In the genomic region with DNA sequence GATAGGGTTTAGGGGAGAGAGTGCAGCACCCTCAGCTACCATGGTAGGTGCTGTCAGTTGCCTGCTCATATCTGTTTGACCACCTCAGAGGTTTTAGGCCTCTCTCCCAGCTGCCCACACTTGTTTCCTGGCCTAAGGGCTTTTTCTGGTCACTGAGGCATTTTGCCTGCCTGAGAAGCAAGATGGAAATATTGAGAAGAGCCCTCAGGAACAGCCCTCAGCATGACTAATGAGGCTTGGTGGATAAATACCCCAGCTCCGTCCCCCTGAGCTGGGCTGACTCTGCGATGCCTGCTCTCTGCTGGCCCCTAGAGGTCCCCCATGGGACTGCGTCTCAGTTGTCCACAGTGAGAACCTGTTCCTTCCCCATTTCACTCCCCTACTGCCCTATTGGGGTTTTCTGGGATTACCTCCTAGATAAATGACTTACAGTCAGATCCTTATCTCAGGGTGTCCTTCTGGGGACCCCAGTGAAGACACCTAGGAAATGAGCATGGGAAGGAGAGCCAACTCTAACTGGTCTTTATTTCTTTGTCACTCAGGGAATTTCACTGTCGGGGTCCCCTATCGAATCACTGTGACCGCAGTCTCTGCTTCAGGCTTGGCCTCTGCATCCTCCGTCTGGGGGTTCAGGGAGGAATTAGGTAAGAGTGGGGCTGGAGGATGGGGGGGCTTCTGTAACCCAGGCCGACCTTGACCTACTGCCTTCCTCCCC, we compare ENCODE assay signal across 8 cellular contexts. TPM values are rescaled to one million over a fixed set of nuclear protein-coding genes. Genes with fewer than 3 reads are reported as not detected.
A peak's percentile ranks its signal among the peaks of the same experiment; 100 is the strongest.
DNase-seq lines count a peak whose midpoint lies in the region; ATAC-seq lines count a peak whose summit lies in the region.

No MANE protein-coding gene starts in this region.

- H3K4me3 Mint-ChIP-seq in activated naive CD8-positive, alpha-beta T cell treated with anti-CD3 and anti-CD28 coated beads, Interleukin-2, amount 50 U/mL, for 24 hours, result no peak overlapping the region
- H3K4me3 Mint-ChIP-seq in immature natural killer cell, result no peak overlapping the region

- H3K9me3 Mint-ChIP-seq in activated naive CD8-positive, alpha-beta T cell treated with anti-CD3 and anti-CD28 coated beads, Interleukin-2, amount 50 U/mL, for 24 hours, result no peaks in the 10 kb centered on the region
- H3K9me3 Mint-ChIP-seq in immature natural killer cell, result no peaks in the 10 kb centered on the region

- no peak overlapping the region for H3K4me3 ChIP-seq in H7 (ENCODE audit: insufficient read depth, low read depth, low read length)

- no peak overlapping the region for H3K27ac Mint-ChIP-seq in activated naive CD8-positive, alpha-beta T cell treated with anti-CD3 and anti-CD28 coated beads, Interleukin-2, amount 50 U/mL, for 24 hours
- peak overlapping the region in 5 of 6 donors; percentile 46 to 81 (median 64) for H3K27ac Mint-ChIP-seq in immature natural killer cell

- H3K36me3 Mint-ChIP-seq in activated naive CD8-positive, alpha-beta T cell treated with anti-CD3 and anti-CD28 coated beads, Interleukin-2, amount 50 U/mL, for 24 hours (ENCODE audit: low read depth), result peaks cover 48% of the 10 kb centered on the region
- peaks cover 17 to 28% (median 18%) of the 10 kb centered on the region in 3 donors for H3K36me3 Mint-ChIP-seq in immature natural killer cell

- DNase-seq in AML-193 (lab: John Stamatoyannopoulos, UW) (peak; percentile 50 to 54), H7 (peak; percentile 94), T-helper 1 cell (peak; percentile 24 to 69 (median 56)), immature natural killer cell (peak; percentile 69 to 73 (median 73)), ureter (ENCODE audit: low spot score) (no peak), NCI-H1436 (lab: John Stamatoyannopoulos, UW) (no peak)
- peak; percentile 86 for DNase-seq in activated naive CD8-positive, alpha-beta T cell treated with anti-CD3 and anti-CD28 coated beads, Interleukin-2, amount 50 U/mL, for 24 hours
- peak; percentile 61 to 64 (median 62) for DNase-seq in stimulated activated CD4-positive, alpha-beta T cell treated with anti-CD3 and anti-CD28 coated beads, TNF-alpha, amount 100 ng/mL, for 4 hours (ENCODE audit: low read depth in 3 of 3)

- peaks cover 2% of the 10 kb centered on the region; the same call in 1 of the 2 replicates for H3K36me3 ChIP-seq in H7 (replicated peaks; ENCODE audit: control insufficient read depth, insufficient read depth, low read length)

- peak; percentile 92 for ATAC-seq in activated naive CD8-positive, alpha-beta T cell treated with anti-CD3 and anti-CD28 coated beads, Interleukin-2, amount 50 U/mL, for 24 hours

- H3K27me3 Mint-ChIP-seq in activated naive CD8-positive, alpha-beta T cell treated with anti-CD3 and anti-CD28 coated beads, Interleukin-2, amount 50 U/mL, for 24 hours, result no peaks in the 10 kb centered on the region
- H3K27me3 Mint-ChIP-seq in immature natural killer cell (ENCODE audit: low read depth in 3 of 3), result no peaks in the 10 kb centered on the region

- no peaks in the 10 kb centered on the region for H3K27me3 ChIP-seq in H7 (ENCODE audit: control insufficient read depth, insufficient read depth, low read length)

- H3K4me1 Mint-ChIP-seq in activated naive CD8-positive, alpha-beta T cell treated with anti-CD3 and anti-CD28 coated beads, Interleukin-2, amount 50 U/mL, for 24 hours, result peaks cover 9% of the 10 kb centered on the region
- peaks cover 4 to 7% of the 10 kb centered on the region in 2 donors for H3K4me1 Mint-ChIP-seq in immature natural killer cell

RNA-seq across cellular contexts. Expression of gene PALM3, which starts 13.3 kb away (rescaled TPM):
- total RNA-seq in H7 (2014; rRNA removed; shearing (Covaris generic)), result 8.1 and 9.4 TPM in 2 replicates
- not detected for polyA plus RNA-seq in immature natural killer cell
- 24.1 TPM for total RNA-seq in ureter

RNA-seq across cellular contexts. Expression of gene IL27RA, which starts 17.0 kb away (rescaled TPM):
- 8.8 and 10.1 TPM in 2 replicates for total RNA-seq in H7 (2014; rRNA removed; shearing (Covaris generic))
- 10 to 100 TPM; 58.6 to 86.4 (median 69.9) TPM for polyA plus RNA-seq in immature natural killer cell
- 5.1 TPM for total RNA-seq in ureter

RNA-seq across cellular contexts. Expression of gene RLN3, which starts 20.6 kb away (rescaled TPM):
- not detected in 2 replicates for total RNA-seq in H7 (2014; rRNA removed; shearing (Covaris generic))
- polyA plus RNA-seq in immature natural killer cell, result not detected
- not detected for total RNA-seq in ureter

RNA-seq across cellular contexts. Expression of gene MISP3, which starts 24.0 kb away (rescaled TPM):
- total RNA-seq in H7 (2014; rRNA removed; shearing (Covaris generic)), result 0.52 and 0.92 TPM in 2 replicates
- polyA plus RNA-seq in immature natural killer cell, result 1 to 10 TPM in 2 of 3 donors, under 1 TPM in 1; 0.62 to 2.9 (median 2.1) TPM
- total RNA-seq in ureter, result 4.3 TPM

RNA-seq across cellular contexts. Expression of gene C19orf67, which starts 37.0 kb away (rescaled TPM):
- total RNA-seq in H7 (2014; rRNA removed; shearing (Covaris generic)), result 0.94 and 1.3 TPM in 2 replicates
- polyA plus RNA-seq in immature natural killer cell, result not detected
- total RNA-seq in ureter, result not detected

Comparison
In these comparisons a context has a peak if more than half of its experiments do, and no peak if none do; other contexts are left out.
1. DNase-seq: peak in AML-193 (2 of 2), H7 (single experiment), T-helper 1 cell (5 of 5), activated naive CD8-positive, alpha-beta T cell treated with anti-CD3 and anti-CD28 coated beads, Interleukin-2, amount 50 U/mL, for 24 hours (single experiment), immature natural killer cell (3 of 3) and stimulated activated CD4-positive, alpha-beta T cell treated with anti-CD3 and anti-CD28 coated beads, TNF-alpha, amount 100 ng/mL, for 4 hours (3 of 3); none in ureter (single experiment) and NCI-H1436 (single experiment).